In the genomic region with DNA sequence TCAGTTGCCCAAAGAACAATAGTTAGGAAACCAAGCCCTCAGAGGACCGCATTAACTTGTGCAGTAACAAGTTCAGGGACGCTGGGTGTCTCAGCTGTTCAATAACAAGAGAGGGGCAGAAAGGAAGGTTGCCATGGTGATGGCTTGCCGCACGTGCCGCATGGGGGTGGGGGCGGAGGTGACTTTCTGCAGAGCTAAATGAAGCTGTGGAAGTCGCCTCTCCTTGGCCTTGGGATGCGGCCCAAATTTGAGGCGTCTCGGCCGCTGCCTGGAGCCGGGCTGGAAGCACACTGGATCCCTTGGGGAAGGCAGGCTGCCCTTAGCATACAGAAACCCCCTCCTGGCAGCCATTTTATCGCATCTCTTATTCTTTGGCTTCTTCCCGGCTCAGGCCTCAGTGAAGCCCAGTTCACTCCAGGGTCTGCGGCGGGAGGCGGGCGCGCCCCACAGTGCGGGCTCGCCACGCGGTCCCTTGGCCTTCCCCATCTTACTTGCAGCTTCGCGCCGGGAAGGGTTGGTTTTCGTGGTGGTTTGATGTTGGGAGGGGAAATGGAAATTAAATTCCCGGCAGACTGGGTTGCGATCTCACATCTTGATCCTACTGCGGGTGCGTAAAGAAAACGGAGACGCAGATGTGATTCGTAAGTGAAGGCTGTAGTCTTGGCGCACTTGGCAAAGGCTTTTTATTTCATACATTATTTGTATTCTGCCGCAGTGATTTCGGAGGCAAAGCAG, we compare ENCODE assay signal across 9 cellular contexts.
DNase-seq lines count a peak whose midpoint lies in the region; TF ChIP-seq lines count a peak whose summit lies in the region.
"Had no signal": no experiment of that assay in that cellular context is flagged by ENCODE, and none has a peak within 500 bp of the region (broad histone marks: within the 10 kb centered on the region; RNA-seq: fewer than 3 reads in every experiment).

No MANE protein-coding gene starts in this region.

- H4K20me1 ChIP-seq in neural cell (ENCODE audit: insufficient read depth), result no peaks in the 10 kb centered on the region
- H4K20me1 ChIP-seq in smooth muscle cell (ENCODE audit: low read depth), result no peaks in the 10 kb centered on the region

- no peaks in the 10 kb centered on the region for H3K4me1 ChIP-seq in smooth muscle cell (ENCODE audit: low read depth)
- H3K4me1 ChIP-seq: HAP-1 had no signal

- H2AFZ ChIP-seq in neural cell (ENCODE audit: low read depth, low read length), result peak overlapping the region; percentile 51
- no peak overlapping the region for H2AFZ ChIP-seq in smooth muscle cell (ENCODE audit: low read depth)

- H3K27me3 Mint-ChIP-seq in osteocyte (ENCODE audit: unreplicated experiment), result no peaks in the 10 kb centered on the region

- H3K4me3 Mint-ChIP-seq in osteocyte (ENCODE audit: unreplicated experiment), result no peak overlapping the region

- peak; percentile 10 for DNase-seq in G401 (ENCODE audit: low spot score)
- DNase-seq in NCI-H345 (lab: John Stamatoyannopoulos, UW), result peak; percentile 71
- DNase-seq in fibroblast of gingiva (ENCODE audit: low read depth), result peak; percentile 8
- no peak for DNase-seq in OCI-M2 (lab: John Stamatoyannopoulos, UW; ENCODE audit: unreplicated experiment)
- DNase-seq in osteocyte (ENCODE audit: extremely low spot score, unreplicated experiment), result no peak
- no peak for DNase-seq in smooth muscle cell (lab: John Stamatoyannopoulos, UW; ENCODE audit: unreplicated experiment)
- no peak for DNase-seq in amniotic stem cell (lab: John Stamatoyannopoulos, UW)

- TF ChIP-seq EP300 in neural cell (conservative IDR thresholded peaks at IDR 0.05; ENCODE audit: poor library complexity, severe bottlenecking), result no peak

- no peaks in the 10 kb centered on the region for H3K4me1 Mint-ChIP-seq in osteocyte (ENCODE audit: unreplicated experiment)

- H3K27ac Mint-ChIP-seq in osteocyte (ENCODE audit: unreplicated experiment), result no peak overlapping the region

- H3K27ac ChIP-seq in neural cell (ENCODE audit: low read length), result peak overlapping the region; percentile 59
- H3K27ac ChIP-seq in smooth muscle cell (ENCODE audit: low read depth), result no peak overlapping the region

- H3K36me3 Mint-ChIP-seq in osteocyte (ENCODE audit: unreplicated experiment), result no peaks in the 10 kb centered on the region

- no peaks in the 10 kb centered on the region for H3K9me2 ChIP-seq in neural cell (ENCODE audit: insufficient read depth, low read length)

- H3K9me3 ChIP-seq in neural cell (ENCODE audit: low read length), result no peaks in the 10 kb centered on the region
- H3K9me3 ChIP-seq in smooth muscle cell (replicated peaks; ENCODE audit: low read depth), result no peaks in the 10 kb centered on the region
- H3K9me3 ChIP-seq: HAP-1 had no signal

- TF ChIP-seq RAD21 in neural cell (conservative IDR thresholded peaks at IDR 0.05), result peak; percentile 39

- no peaks in the 10 kb centered on the region for H3F3A ChIP-seq in neural cell (ENCODE audit: insufficient read depth, low read length, poor library complexity, severe bottlenecking)
- H3F3A ChIP-seq in smooth muscle cell (ENCODE audit: low read depth), result no peaks in the 10 kb centered on the region

- in situ Hi-C loops in G401 (cut with HindIII; ENCODE audit: low sequenced_read_pairs), result no loop called here

- H3K4me2 ChIP-seq in neural cell (ENCODE audit: low read length) (no peak overlapping the region), smooth muscle cell (no peak overlapping the region)

- H3K27me3 ChIP-seq in neural cell (ENCODE audit: insufficient read depth, low read depth, low read length), result no peaks in the 10 kb centered on the region
- no peaks in the 10 kb centered on the region for H3K27me3 ChIP-seq in smooth muscle cell (ENCODE audit: low read depth)

- no peaks in the 10 kb centered on the region for H3K79me2 ChIP-seq in neural cell (replicated peaks; ENCODE audit: insufficient read depth, low read length)
- H3K79me2 ChIP-seq in smooth muscle cell (ENCODE audit: low read depth), result no peaks in the 10 kb centered on the region

- H3K4me3 ChIP-seq in neural cell (ENCODE audit: low read length) (peak overlapping the region; percentile 57), smooth muscle cell (no peak overlapping the region)
- H3K4me3 ChIP-seq: HAP-1 had no signal

- H3K36me3 ChIP-seq in neural cell (ENCODE audit: insufficient read depth, low read length) (no peaks in the 10 kb centered on the region), smooth muscle cell (ENCODE audit: low read depth) (no peaks in the 10 kb centered on the region)
- H3K36me3 ChIP-seq: HAP-1 had no signal

- peaks cover 4% of the 10 kb centered on the region for H3K9me3 Mint-ChIP-seq in osteocyte (ENCODE audit: unreplicated experiment)

- 78% methylated on average over 33 of the region's 37 CpGs for WGBS in smooth muscle cell (ENCODE audit: low lambda C conversion rate)

- H3K9ac ChIP-seq in neural cell (ENCODE audit: low read length) (peak overlapping the region; percentile 43), smooth muscle cell (ENCODE audit: low read depth) (no peak overlapping the region)

- peak; percentile 38 for TF ChIP-seq CTCF in neural cell (IDR thresholded peaks at IDR 0.05; ENCODE audit: poor library complexity, severe bottlenecking)
- TF ChIP-seq CTCF in osteocyte (IDR thresholded peaks at IDR 0.05), result no peak
- no peak for TF ChIP-seq CTCF in smooth muscle cell (IDR thresholded peaks at IDR 0.05; ENCODE audit: borderline replicate concordance, insufficient read depth, poor library complexity, severe bottlenecking)

TF ChIP-seq in neural cell, 6 proteins besides CTCF, POLR2A, EP300 and RAD21:
- TF ChIP-seq TAF1 (IDR thresholded peaks at IDR 0.05; ENCODE audit: low read depth) (no peak), SMC3 (conservative IDR thresholded peaks at IDR 0.05; ENCODE audit: poor library complexity) (peak; percentile 36), POLR2AphosphoS5 (IDR thresholded peaks at IDR 0.05) (peak; percentile 21), MXI1 (conservative IDR thresholded peaks at IDR 0.05; ENCODE audit: poor library complexity, severe bottlenecking) (peak; percentile 25)
- TF ChIP-seq, protein P1, sequence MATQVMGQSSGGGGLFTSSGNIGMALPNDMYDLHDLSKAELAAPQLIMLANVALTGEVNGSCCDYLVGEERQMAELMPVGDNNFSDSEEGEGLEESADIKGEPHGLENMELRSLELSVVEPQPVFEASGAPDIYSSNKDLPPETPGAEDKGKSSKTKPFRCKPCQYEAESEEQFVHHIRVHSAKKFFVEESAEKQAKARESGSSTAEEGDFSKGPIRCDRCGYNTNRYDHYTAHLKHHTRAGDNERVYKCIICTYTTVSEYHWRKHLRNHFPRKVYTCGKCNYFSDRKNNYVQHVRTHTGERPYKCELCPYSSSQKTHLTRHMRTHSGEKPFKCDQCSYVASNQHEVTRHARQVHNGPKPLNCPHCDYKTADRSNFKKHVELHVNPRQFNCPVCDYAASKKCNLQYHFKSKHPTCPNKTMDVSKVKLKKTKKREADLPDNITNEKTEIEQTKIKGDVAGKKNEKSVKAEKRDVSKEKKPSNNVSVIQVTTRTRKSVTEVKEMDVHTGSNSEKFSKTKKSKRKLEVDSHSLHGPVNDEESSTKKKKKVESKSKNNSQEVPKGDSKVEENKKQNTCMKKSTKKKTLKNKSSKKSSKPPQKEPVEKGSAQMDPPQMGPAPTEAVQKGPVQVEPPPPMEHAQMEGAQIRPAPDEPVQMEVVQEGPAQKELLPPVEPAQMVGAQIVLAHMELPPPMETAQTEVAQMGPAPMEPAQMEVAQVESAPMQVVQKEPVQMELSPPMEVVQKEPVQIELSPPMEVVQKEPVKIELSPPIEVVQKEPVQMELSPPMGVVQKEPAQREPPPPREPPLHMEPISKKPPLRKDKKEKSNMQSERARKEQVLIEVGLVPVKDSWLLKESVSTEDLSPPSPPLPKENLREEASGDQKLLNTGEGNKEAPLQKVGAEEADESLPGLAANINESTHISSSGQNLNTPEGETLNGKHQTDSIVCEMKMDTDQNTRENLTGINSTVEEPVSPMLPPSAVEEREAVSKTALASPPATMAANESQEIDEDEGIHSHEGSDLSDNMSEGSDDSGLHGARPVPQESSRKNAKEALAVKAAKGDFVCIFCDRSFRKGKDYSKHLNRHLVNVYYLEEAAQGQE (IDR thresholded peaks at IDR 0.05; ENCODE audit: borderline replicate concordance), result no peak

Comparison
In these comparisons a context has a peak if more than half of its experiments do, and no peak if none do; other contexts are left out.
1. DNase-seq: peak in G401 (single experiment), NCI-H345 (single experiment) and fibroblast of gingiva (single experiment); none in OCI-M2 (single experiment), osteocyte (single experiment), smooth muscle cell (single experiment) and amniotic stem cell (single experiment).